ENCODE assay signal across 10 cellular contexts in genomic region chr15:83973816-83974215, GRCh38.
DNase-seq lines count a peak whose midpoint lies in the region; ATAC-seq, FAIRE-seq and TF ChIP-seq lines count a peak whose summit lies in the region.
"Had no signal": no experiment of that assay in that cellular context is flagged by ENCODE, and none has a peak within 500 bp of the region (broad histone marks: within the 10 kb centered on the region; RNA-seq: fewer than 3 reads in every experiment).

No MANE protein-coding gene starts in this region.

- no TSS peak for BruUV-seq in GM12878 (replicated peaks; lab: Mats Ljungman, UMichigan)

- H3K4me1 ChIP-seq in GM12878 (ENCODE audit: control insufficient read depth, insufficient read depth, low read length) (no peaks in the 10 kb centered on the region), osteoblast (ENCODE audit: insufficient read depth, low read length) (no peaks in the 10 kb centered on the region)

- no peak overlapping the region for H3K27ac ChIP-seq in GM12878 (ENCODE audit: control insufficient read depth, insufficient read depth)
- H3K27ac ChIP-seq in osteoblast (ENCODE audit: low read depth, low read length), result no peak overlapping the region
- H3K27ac ChIP-seq: coronary artery had no signal

- POLR2A ChIA-PET in GM12878 (lab: Charles Lee), result interaction anchor here (1.1 kb wide), 1 partner anchor 9 kb away, joined by 4 read pairs; no protein-coding TSS in a partner anchor

- no peak for TF ChIP-seq POLR2A in GM12878 (IDR thresholded peaks at IDR 0.05; ENCODE audit: low read depth, low read length)

- H2AFZ ChIP-seq in GM12878 (ENCODE audit: control insufficient read depth, low read depth, low read length) (no peak overlapping the region), osteoblast (ENCODE audit: low read length) (no peak overlapping the region)

- peak; percentile 60 for TF ChIP-seq RAD21 in GM12878 (IDR thresholded peaks at IDR 0.05; ENCODE audit: insufficient read depth, low read depth, low read length)

- peak; percentile 93 for ATAC-seq in GM12878

- RAD21 ChIA-PET in GM12878 (lab: Charles Lee; ENCODE audit: unreplicated experiment), result interaction anchor here (0.9 to 2.0 kb wide), 9 partner anchors 9 to 132 kb away, joined by 4 to 8 read pairs (median 5); no protein-coding TSS in a partner anchor

- TF ChIP-seq CTCF in GM12878 (IDR thresholded peaks at IDR 0.05 in 2 of 3, conservative IDR thresholded peaks at IDR 0.05 in 1 of 3; ENCODE audit: control insufficient read depth in 2 of 3, extremely low read depth in 1 of 3, insufficient read depth in 1 of 3, low read depth in 3 of 3, low read length in 3 of 3), result peak; percentile 58 to 64 (median 61)
- TF ChIP-seq CTCF in osteoblast (IDR thresholded peaks at IDR 0.05; ENCODE audit: extremely low read depth, low read depth, low read length), result peak; percentile 33

- H3K36me3 ChIP-seq in GM12878 (ENCODE audit: control insufficient read depth in 2 of 2, insufficient read depth in 2 of 2, low read length in 1 of 2), result no peaks in the 10 kb centered on the region
- no peaks in the 10 kb centered on the region for H3K36me3 ChIP-seq in osteoblast (ENCODE audit: insufficient read depth, low read length)

- no peak for FAIRE-seq in GM12878 (lab: Jason Lieb, UNC)

- SMC1A ChIA-PET in GM12878 (lab: Charles Lee; ENCODE audit: uncharacterized antibody, unreplicated experiment), result interaction anchor here (0.7 to 1.9 kb wide), 28 partner anchors 10 to 315 kb away, joined by 3 to 14 read pairs (median 4); no protein-coding TSS in a partner anchor

- no peak overlapping the region for H3K9ac ChIP-seq in GM12878 (ENCODE audit: control insufficient read depth, insufficient read depth, low read length)

- H3K27me3 ChIP-seq in GM12878 (replicated peaks in 1 of 2; ENCODE audit: control insufficient read depth in 2 of 2, insufficient read depth in 2 of 2, low read length in 1 of 2), result no peaks in the 10 kb centered on the region
- H3K27me3 ChIP-seq in osteoblast (ENCODE audit: insufficient read depth, low read length), result no peaks in the 10 kb centered on the region

- TF ChIP-seq EP300 in GM12878 (IDR thresholded peaks at IDR 0.05; ENCODE audit: borderline replicate concordance in 1 of 2, control insufficient read depth in 1 of 2, low read depth in 2 of 2, low read length in 2 of 2), result no peak

- 6% methylated on average over 3 of the region's 3 CpGs for WGBS in GM12878 (ENCODE audit: insufficient coverage, insufficient replicate concordance, low lambda C conversion rate, missing lambda C conversion rate)

- H3K4me2 ChIP-seq in GM12878 (ENCODE audit: control insufficient read depth, insufficient read depth) (no peak overlapping the region), osteoblast (ENCODE audit: insufficient read depth, low read length) (no peak overlapping the region)

- intact Hi-C loops in GM12878 (cut with micrococcal nuclease; ENCODE audit: unreplicated experiment), result no loop called here

- in situ Hi-C loops in GM12878 (cut with MboI), result no loop called here

- CTCF ChIA-PET in GM12878 (lab: Yijun Ruan, JAX), result interaction anchor here (0.7 to 3.7 kb wide), 29 partner anchors 10 to 276 kb away, joined by 3 to 34 read pairs (median 4); no protein-coding TSS in a partner anchor

- no peak overlapping the region for H3K4me3 ChIP-seq in GM12878
- H3K4me3 ChIP-seq in osteoblast (ENCODE audit: insufficient read depth, low read length), result no peak overlapping the region
- H3K4me3 ChIP-seq: coronary artery had no signal

- H3K9me3 ChIP-seq in GM12878 (replicated peaks; ENCODE audit: control insufficient read depth, insufficient read depth, low read length) (peaks cover 4% of the 10 kb centered on the region; the same call in 2 of the 3 replicates), osteoblast (ENCODE audit: low read depth, low read length) (no peaks in the 10 kb centered on the region)

- DNase-seq in NCI-H2171 treated with DMSO at 0.1 percent for 48 hours (lab: John Stamatoyannopoulos, UW), result peak; percentile 8
- no peak for DNase-seq in NCI-H2171 (lab: John Stamatoyannopoulos, UW)
- DNase-seq in HT-29 (ENCODE audit: low spot score), result peak; percentile 22
- no peak for DNase-seq in GM12878 (ENCODE audit: low read depth, low spot score)
- no peak for DNase-seq in osteoblast (ENCODE audit: insufficient read length, low spot score, missing footprints)
- no peak for DNase-seq in NCI-H1417 (lab: John Stamatoyannopoulos, UW)
- no peak for DNase-seq in stimulated activated CD4-positive, alpha-beta T cell treated with anti-CD3 and anti-CD28 coated beads, Interleukin-1b, Interleukin-23, amount 100 ng/mL, for 48 hours
- no peak for DNase-seq in COR-L47 (lab: John Stamatoyannopoulos, UW)
- DNase-seq: ACHN had no signal

- no peaks in the 10 kb centered on the region for H4K20me1 ChIP-seq in GM12878 (ENCODE audit: control insufficient read depth, insufficient read depth)
- H4K20me1 ChIP-seq in osteoblast (ENCODE audit: insufficient read depth, low read length), result no peaks in the 10 kb centered on the region

- H3K79me2 ChIP-seq in GM12878 (ENCODE audit: control insufficient read depth, insufficient read depth, low read length), result no peaks in the 10 kb centered on the region
- H3K79me2 ChIP-seq in osteoblast (ENCODE audit: insufficient read depth, low read length), result no peaks in the 10 kb centered on the region

TF ChIP-seq in GM12878, 131 proteins besides CTCF, POLR2A, EP300 and RAD21:
- peak; percentile 65 for TF ChIP-seq SMC3 (IDR thresholded peaks at IDR 0.05; ENCODE audit: borderline replicate concordance, low read length)
- TF ChIP-seq PAX5 (IDR thresholded peaks at IDR 0.05; ENCODE audit: borderline replicate concordance, low read depth, low read length), result no peak

Comparison
In these comparisons a context has a peak if more than half of its experiments do, and no peak if none do; other contexts are left out.
1. DNase-seq: peak in NCI-H2171 treated with DMSO at 0.1 percent for 48 hours (single experiment) and HT-29 (single experiment); none in NCI-H2171 (single experiment), GM12878 (single experiment), osteoblast (single experiment), NCI-H1417 (0 of 3), stimulated activated CD4-positive, alpha-beta T cell treated with anti-CD3 and anti-CD28 coated beads, Interleukin-1b, Interleukin-23, amount 100 ng/mL, for 48 hours (single experiment) and COR-L47 (single experiment).